ENCODE assay signal across 1 cellular context in genomic region chr2:10452334-10452733, GRCh38.
TF ChIP-seq lines count a peak whose summit lies in the region.

No MANE protein-coding gene starts in this region.

TF ChIP-seq in HepG2, 621 proteins besides CTCF, POLR2A, EP300 and RAD21 (continued from another document):
- TF ChIP-seq ZNF710 (CRISPR knock-in tag; IDR thresholded peaks at IDR 0.05; ENCODE audit: borderline replicate concordance) (no peak), THRA (CRISPR knock-in tag; IDR thresholded peaks at IDR 0.05; ENCODE audit: borderline replicate concordance) (no peak; the same call in 1 of the 2 replicates), ETS1 (CRISPR knock-in tag; IDR thresholded peaks at IDR 0.05) (no peak), ZNF770 (CRISPR knock-in tag; IDR thresholded peaks at IDR 0.05) (0 out of 2 replicates have a peak, but pooled peaks have one; percentile 23), HIC2 (CRISPR knock-in tag; IDR thresholded peaks at IDR 0.05; ENCODE audit: low read depth) (0 out of 2 replicates have a peak, but pooled peaks have one; percentile 66), RCOR2 (CRISPR knock-in tag; IDR thresholded peaks at IDR 0.05) (no peak), KDM1A (CRISPR knock-in tag; IDR thresholded peaks at IDR 0.05) (no peak), BCL6 (CRISPR knock-in tag; IDR thresholded peaks at IDR 0.05) (peak; percentile 60; the same call in 1 of the 2 replicates), ZNF446 (CRISPR knock-in tag; IDR thresholded peaks at IDR 0.05) (no peak), FOXA1 (IDR thresholded peaks at IDR 0.05) (no peak), FOXA1 (CRISPR knock-in tag; IDR thresholded peaks at IDR 0.05) (peak; percentile 82), RERE (CRISPR knock-in tag; IDR thresholded peaks at IDR 0.05; ENCODE audit: low read depth) (no peak), ZNF709 (CRISPR knock-in tag; IDR thresholded peaks at IDR 0.05) (no peak), HOMEZ (CRISPR knock-in tag; IDR thresholded peaks at IDR 0.05; ENCODE audit: low read depth) (no peak), ZNF317 (CRISPR knock-in tag; IDR thresholded peaks at IDR 0.05) (no peak), RXRA (CRISPR knock-in tag; IDR thresholded peaks at IDR 0.05) (peak; percentile 36; the same call in 1 of the 2 replicates), CBFB (CRISPR knock-in tag; IDR thresholded peaks at IDR 0.05) (no peak), LBX2 (CRISPR knock-in tag; IDR thresholded peaks at IDR 0.05; ENCODE audit: borderline replicate concordance) (no peak)
